ENCODE assay signal across 1 cellular context in genomic region chr10:71396084-71396713, GRCh38.
TF ChIP-seq lines count a peak whose summit lies in the region.

No MANE protein-coding gene starts in this region.

TF ChIP-seq in GM23338, 12 proteins besides CTCF, POLR2A, EP300 and RAD21 (continued from another document):
- TF ChIP-seq ZNF462 (CRISPR knock-in tag; IDR thresholded peaks at IDR 0.05) (no peak), EZH2 (IDR thresholded peaks at IDR 0.05; ENCODE audit: low read depth, unreplicated experiment) (no peak), POLR2AphosphoS5 (IDR thresholded peaks at IDR 0.05; ENCODE audit: low read depth) (no peak), CREB1 (CRISPR knock-in tag; IDR thresholded peaks at IDR 0.05; ENCODE audit: low read depth) (no peak)
